Comparison of ENCODE assay signal across 12 cellular contexts in the genomic region with DNA sequence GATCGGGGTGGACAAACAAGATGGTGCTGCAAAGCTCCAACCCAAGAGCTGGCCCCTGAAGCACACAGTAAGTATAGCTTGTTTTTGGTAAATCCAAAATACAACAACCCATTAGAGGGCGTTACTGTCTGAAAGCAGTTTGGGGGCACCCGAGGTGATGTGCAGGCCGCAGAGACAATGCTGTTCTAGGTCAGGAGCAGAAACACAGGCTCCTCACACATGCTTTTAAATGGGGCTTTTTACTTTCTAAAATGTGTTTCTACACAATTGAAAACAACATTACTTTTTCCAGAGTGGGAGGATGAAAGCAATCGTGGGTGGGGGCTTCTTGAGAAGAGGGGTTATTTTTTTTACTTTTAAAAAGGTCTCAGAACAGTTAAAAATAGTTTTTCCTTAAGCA.
DNase-seq lines count a peak whose midpoint lies in the region; ATAC-seq and TF ChIP-seq lines count a peak whose summit lies in the region.
"Had no signal": no experiment of that assay in that cellular context is flagged by ENCODE, and none has a peak within 500 bp of the region (broad histone marks: within the 10 kb centered on the region; RNA-seq: fewer than 3 reads in every experiment).

No MANE protein-coding gene starts in this region.

- no peaks in the 10 kb centered on the region for H3K36me3 ChIP-seq in GM23338 (ENCODE audit: insufficient read depth)
- no peaks in the 10 kb centered on the region for H3K36me3 ChIP-seq in PC-3 (ENCODE audit: low read depth, low read length)
- H3K36me3 ChIP-seq: sigmoid colon had no signal

- H3K4me2 ChIP-seq in GM23338 = no peak overlapping the region
- no peak overlapping the region for H3K4me2 ChIP-seq in PC-3 (ENCODE audit: low read length)

- POLR2A ChIA-PET in PC-3 (lab: Charles Lee; ENCODE audit: unreplicated experiment) = no interaction called here

- H3K9me2 ChIP-seq in GM23338 (ENCODE audit: insufficient read depth) (no peaks in the 10 kb centered on the region), PC-3 (replicated peaks; ENCODE audit: low read length) (no peaks in the 10 kb centered on the region)

- DNase-seq in GM23338 (ENCODE audit: low spot score) (peak; percentile 60), PC-3 (no peak), HFFc6 (no peak)
- DNase-seq in activated CD4-positive, alpha-beta T cell treated with anti-CD3 and anti-CD28 coated beads for 1 hour = peak; percentile 33
- no peak for DNase-seq in activated naive CD4-positive, alpha-beta T cell treated with anti-CD3 and anti-CD28 coated beads, Interleukin-2, amount 50 U/mL, for 72 hours (ENCODE audit: low spot score in 2 of 2)
- DNase-seq in stimulated activated CD4-positive, alpha-beta T cell treated with anti-CD3 and anti-CD28 coated beads, Interleukin-2, amount 100 ng/mL, for 4 hours (ENCODE audit: low read depth) = peak; percentile 71
- DNase-seq: NCI-H1092, sigmoid colon had no signal

- 0 out of 2 replicates have a peak, but pooled peaks cover 5% of the 10 kb centered on the region for H3K4me1 ChIP-seq in GM23338 (ENCODE audit: insufficient read depth)
- no peaks in the 10 kb centered on the region for H3K4me1 ChIP-seq in PC-3 (ENCODE audit: insufficient read depth, low read length)

- no peaks in the 10 kb centered on the region for H3K79me2 ChIP-seq in GM23338 (replicated peaks; ENCODE audit: insufficient read depth)
- H3K79me2 ChIP-seq in PC-3 (ENCODE audit: low read length) = no peaks in the 10 kb centered on the region

- H3K27ac ChIP-seq in GM23338 (ENCODE audit: low read depth) = no peak overlapping the region
- H3K27ac ChIP-seq in PC-3 (ENCODE audit: low read length) = no peak overlapping the region
- H3K27ac ChIP-seq: sigmoid colon had no signal

- BruUV-seq in PC-3 (replicated peaks; lab: Mats Ljungman, UMichigan) = no TSS peak

- H3K36me3 Mint-ChIP-seq in GM23338 (ENCODE audit: low read depth) (no peaks in the 10 kb centered on the region), HFFc6 (ENCODE audit: low read depth) (0 out of 2 replicates have a peak, but pooled peaks cover 3% of the 10 kb centered on the region)
- peaks cover 15 to 28% of the 10 kb centered on the region in 2 donors for H3K36me3 Mint-ChIP-seq in activated naive CD4-positive, alpha-beta T cell treated with anti-CD3 and anti-CD28 coated beads, Interleukin-2, amount 50 U/mL, for 72 hours

- peaks cover 3% of the 10 kb centered on the region; the same call in 1 of the 2 replicates for H3K9me3 ChIP-seq in PC-3 (ENCODE audit: low read length)
- H3K9me3 ChIP-seq: sigmoid colon had no signal

- no peak overlapping the region; the same call in 1 of the 2 replicates for H2AFZ ChIP-seq in GM23338
- no peak overlapping the region for H2AFZ ChIP-seq in PC-3 (ENCODE audit: low read length)

- H3K9me3 Mint-ChIP-seq in GM23338 = no peaks in the 10 kb centered on the region; the same call in 2 of the 3 replicates
- no peaks in the 10 kb centered on the region for H3K9me3 Mint-ChIP-seq in activated naive CD4-positive, alpha-beta T cell treated with anti-CD3 and anti-CD28 coated beads, Interleukin-2, amount 50 U/mL, for 72 hours
- peaks cover 32% of the 10 kb centered on the region for H3K9me3 Mint-ChIP-seq in HFFc6

- no peaks in the 10 kb centered on the region for H3K27me3 Mint-ChIP-seq in GM23338 (ENCODE audit: insufficient read depth, low read depth, poor library complexity)
- H3K27me3 Mint-ChIP-seq in HFFc6 (ENCODE audit: insufficient read depth) = no peaks in the 10 kb centered on the region

- H3K4me3 Mint-ChIP-seq in GM23338 (no peak overlapping the region), HFFc6 (no peak overlapping the region)

- H4K20me1 ChIP-seq in GM23338 (replicated peaks; ENCODE audit: insufficient read depth) (no peaks in the 10 kb centered on the region), PC-3 (ENCODE audit: low read length) (no peaks in the 10 kb centered on the region)

- TF ChIP-seq CTCF in GM23338 (conservative IDR thresholded peaks at IDR 0.05; ENCODE audit: low read depth in 2 of 2) (peak; percentile 38 to 46), PC-3 (conservative IDR thresholded peaks at IDR 0.05; ENCODE audit: low read depth, low read length) (no peak), HFFc6 (IDR thresholded peaks at IDR 0.05) (no peak)

- H3K27me3 ChIP-seq in GM23338 (ENCODE audit: insufficient read depth) (no peaks in the 10 kb centered on the region), PC-3 (ENCODE audit: low read length) (no peaks in the 10 kb centered on the region)
- H3K27me3 ChIP-seq: sigmoid colon had no signal

- CTCF ChIA-PET in PC-3 (lab: Charles Lee) = no interaction called here

- intact Hi-C loops in PC-3 (cut with micrococcal nuclease) = no loop called here

- H3F3A ChIP-seq in GM23338 (replicated peaks; ENCODE audit: low read depth) (no peaks in the 10 kb centered on the region), PC-3 (ENCODE audit: low read length, unreplicated experiment) (no peaks in the 10 kb centered on the region)

- H3K4me1 Mint-ChIP-seq in GM23338 (peaks cover 11% of the 10 kb centered on the region), HFFc6 (ENCODE audit: low read depth) (no peaks in the 10 kb centered on the region)

- H3K4me3 ChIP-seq in GM23338 (no peak overlapping the region), PC-3 (ENCODE audit: low read length) (no peak overlapping the region)
- H3K4me3 ChIP-seq: sigmoid colon had no signal

- ATAC-seq in GM23338 (peak; percentile 88), HG02623 (IDR thresholded peaks at IDR 0.05; ENCODE audit: unreplicated experiment) (no peak), PC-3 (no peak), GM18520 (IDR thresholded peaks at IDR 0.05; ENCODE audit: unreplicated experiment) (no peak)
- peak; percentile 27 to 55 for ATAC-seq in activated naive CD4-positive, alpha-beta T cell treated with anti-CD3 and anti-CD28 coated beads, Interleukin-2, amount 50 U/mL, for 72 hours
- ATAC-seq: esophagus mucosa, SK-N-SH treated with all-trans-retinoic acid at 6 μM for 48 hours had no signal

- H3K9ac ChIP-seq in PC-3 (ENCODE audit: low read length) = no peak overlapping the region

- peak overlapping the region; percentile 7; the same call in 1 of the 2 replicates for H3K27ac Mint-ChIP-seq in GM23338
- peak overlapping the region; percentile 79 to 82 for H3K27ac Mint-ChIP-seq in activated naive CD4-positive, alpha-beta T cell treated with anti-CD3 and anti-CD28 coated beads, Interleukin-2, amount 50 U/mL, for 72 hours
- H3K27ac Mint-ChIP-seq in HFFc6 = no peak overlapping the region

TF ChIP-seq in GM23338, 12 proteins besides CTCF, POLR2A, EP300 and RAD21 (continues in another document):
- no peak for TF ChIP-seq EZH2phosphoT487 (IDR thresholded peaks at IDR 0.05; ENCODE audit: unreplicated experiment)
- no peak for TF ChIP-seq NANOG (IDR thresholded peaks at IDR 0.05; ENCODE audit: borderline replicate concordance)
- no peak for TF ChIP-seq POLR2AphosphoS5 (IDR thresholded peaks at IDR 0.05; ENCODE audit: low read depth)
- TF ChIP-seq STAT1 (IDR thresholded peaks at IDR 0.05; ENCODE audit: unreplicated experiment) = no peak
- no peak for TF ChIP-seq REST (IDR thresholded peaks at IDR 0.05; ENCODE audit: unreplicated experiment)
- no peak for TF ChIP-seq EZH2 (IDR thresholded peaks at IDR 0.05; ENCODE audit: low read depth, unreplicated experiment)
- TF ChIP-seq ZNF331 (CRISPR knock-in tag; IDR thresholded peaks at IDR 0.05; ENCODE audit: low read depth) = no peak
- TF ChIP-seq, protein P1, sequence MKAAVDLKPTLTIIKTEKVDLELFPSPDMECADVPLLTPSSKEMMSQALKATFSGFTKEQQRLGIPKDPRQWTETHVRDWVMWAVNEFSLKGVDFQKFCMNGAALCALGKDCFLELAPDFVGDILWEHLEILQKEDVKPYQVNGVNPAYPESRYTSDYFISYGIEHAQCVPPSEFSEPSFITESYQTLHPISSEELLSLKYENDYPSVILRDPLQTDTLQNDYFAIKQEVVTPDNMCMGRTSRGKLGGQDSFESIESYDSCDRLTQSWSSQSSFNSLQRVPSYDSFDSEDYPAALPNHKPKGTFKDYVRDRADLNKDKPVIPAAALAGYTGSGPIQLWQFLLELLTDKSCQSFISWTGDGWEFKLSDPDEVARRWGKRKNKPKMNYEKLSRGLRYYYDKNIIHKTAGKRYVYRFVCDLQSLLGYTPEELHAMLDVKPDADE (IDR thresholded peaks at IDR 0.05) = no peak
- no peak for TF ChIP-seq JUNB (IDR thresholded peaks at IDR 0.05; ENCODE audit: unreplicated experiment)
- TF ChIP-seq CREB1 (CRISPR knock-in tag; IDR thresholded peaks at IDR 0.05; ENCODE audit: low read depth) = no peak
- TF ChIP-seq ZNF114 (CRISPR knock-in tag; IDR thresholded peaks at IDR 0.05) = no peak

Comparison
In these comparisons a context has a peak if more than half of its experiments do, and no peak if none do; other contexts are left out.
1. ATAC-seq: peak in GM23338 (single experiment) and activated naive CD4-positive, alpha-beta T cell treated with anti-CD3 and anti-CD28 coated beads, Interleukin-2, amount 50 U/mL, for 72 hours (2 of 2); none in HG02623 (single experiment), PC-3 (single experiment) and GM18520 (single experiment).
2. DNase-seq: peak in GM23338 (single experiment), activated CD4-positive, alpha-beta T cell treated with anti-CD3 and anti-CD28 coated beads for 1 hour (single experiment) and stimulated activated CD4-positive, alpha-beta T cell treated with anti-CD3 and anti-CD28 coated beads, Interleukin-2, amount 100 ng/mL, for 4 hours (single experiment); none in activated naive CD4-positive, alpha-beta T cell treated with anti-CD3 and anti-CD28 coated beads, Interleukin-2, amount 50 U/mL, for 72 hours (0 of 2), PC-3 (single experiment) and HFFc6 (single experiment).
3. CTCF ChIP-seq: peak in GM23338 (2 of 2); none in PC-3 (single experiment) and HFFc6 (single experiment).